Comparison of ENCODE assay signal across 8 cellular contexts in the genomic region with DNA sequence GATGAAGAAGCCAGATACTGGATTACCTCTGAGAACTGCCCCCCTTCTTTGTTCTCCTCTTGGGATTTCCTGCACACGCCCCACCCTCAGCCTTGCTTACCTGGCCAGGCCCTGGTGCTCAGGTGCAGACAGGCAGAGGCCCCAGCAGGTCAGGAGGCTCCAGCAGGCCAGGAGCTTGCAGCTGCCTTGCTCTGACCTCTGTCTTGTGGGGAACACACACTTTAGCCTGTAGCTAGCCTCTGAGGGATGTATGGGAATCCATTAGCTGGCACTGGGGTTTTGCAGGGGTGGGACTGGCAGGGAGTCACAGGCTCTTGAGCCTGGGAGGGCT. TPM values are rescaled to one million over a fixed set of nuclear protein-coding genes. Genes with fewer than 3 reads are reported as not detected.
DNase-seq lines count a peak whose midpoint lies in the region; ATAC-seq and TF ChIP-seq lines count a peak whose summit lies in the region.

No MANE protein-coding gene starts in this region.

- no peaks in the 10 kb centered on the region for H3K27me3 ChIP-seq in right atrium auricular region
- H3K27me3 ChIP-seq in mucosa of stomach (ENCODE audit: control insufficient read depth, insufficient read depth, low read length): no peaks in the 10 kb centered on the region
- no peaks in the 10 kb centered on the region for H3K27me3 ChIP-seq in vagina

- H3K27ac ChIP-seq in right atrium auricular region: peak overlapping the region; percentile 72 to 78
- H3K27ac ChIP-seq in vagina: peak overlapping the region; percentile 16
- no peak overlapping the region for H3K27ac ChIP-seq in substantia nigra (ENCODE audit: low read depth, low read length, poor library complexity, severe bottlenecking)

- intact Hi-C loops in cardiac septum (cut with DNase I): no loop called here
- intact Hi-C loops in vagina (cut with DNase I): loop anchor here (2.0 to 5.0 kb wide), 3 partner anchors 68 to 146 kb away; no protein-coding TSS in a partner anchor

- peaks cover 0 to 53% of the 10 kb centered on the region in 2 donors for H3K4me1 ChIP-seq in right atrium auricular region
- H3K4me1 ChIP-seq in mucosa of stomach (ENCODE audit: control insufficient read depth, insufficient read depth, low read length): peaks cover 38% of the 10 kb centered on the region
- H3K4me1 ChIP-seq in vagina: peaks cover 50% of the 10 kb centered on the region

- no peaks in the 10 kb centered on the region for H3K27me3 Mint-ChIP-seq in chondrocyte (ENCODE audit: low read depth)

- no peak for ATAC-seq in GM18511 (IDR thresholded peaks at IDR 0.05; ENCODE audit: unreplicated experiment)

- H3K27ac Mint-ChIP-seq in chondrocyte (ENCODE audit: unreplicated experiment): peak overlapping the region; percentile 81

- peaks cover 4% of the 10 kb centered on the region for H3K36me3 Mint-ChIP-seq in chondrocyte (ENCODE audit: low read depth)

- no peak for DNase-seq in right atrium auricular region (ENCODE audit: low spot score)
- DNase-seq in cardiac septum (ENCODE audit: low spot score): no peak
- DNase-seq in chondrocyte (ENCODE audit: low spot score): no peak
- no peak for DNase-seq in vagina (ENCODE audit: extremely low spot score in 2 of 2)
- DNase-seq in substantia nigra (lab: John Stamatoyannopoulos, UW): no peak
- no peak for DNase-seq in NCI-H1694 treated with DMSO at 0.1 percent for 48 hours (lab: John Stamatoyannopoulos, UW)

- peak overlapping the region; percentile 68 for H3K4me3 Mint-ChIP-seq in chondrocyte (ENCODE audit: unreplicated experiment)

- H3K36me3 ChIP-seq in right atrium auricular region (no peaks in the 10 kb centered on the region), mucosa of stomach (ENCODE audit: control insufficient read depth, insufficient read depth, low read length) (no peaks in the 10 kb centered on the region), vagina (no peaks in the 10 kb centered on the region)

- no peaks in the 10 kb centered on the region for H3K9me3 Mint-ChIP-seq in chondrocyte (ENCODE audit: low read depth)

- no peaks in the 10 kb centered on the region for H3K9me3 ChIP-seq in right atrium auricular region
- no peaks in the 10 kb centered on the region for H3K9me3 ChIP-seq in mucosa of stomach (ENCODE audit: control insufficient read depth, low read length)
- H3K9me3 ChIP-seq in vagina: no peaks in the 10 kb centered on the region

- no peak for TF ChIP-seq POLR2A in vagina (IDR thresholded peaks at IDR 0.05)

- peak overlapping the region; percentile 59 for H3K9ac ChIP-seq in mucosa of stomach (ENCODE audit: low read length)

- H3K4me3 ChIP-seq in right atrium auricular region: peak overlapping the region; percentile 69 to 75
- H3K4me3 ChIP-seq in mucosa of stomach (ENCODE audit: low read length): peak overlapping the region; percentile 15
- H3K4me3 ChIP-seq in vagina: peak overlapping the region; percentile 53 to 84

- TF ChIP-seq CTCF in right atrium auricular region (IDR thresholded peaks at IDR 0.05) (no peak), chondrocyte (IDR thresholded peaks at IDR 0.05) (no peak), vagina (IDR thresholded peaks at IDR 0.05) (no peak)

- peaks cover 39% of the 10 kb centered on the region for H3K4me1 Mint-ChIP-seq in chondrocyte (ENCODE audit: low read depth)

RNA-seq across cellular contexts. Expression of a gene that starts 2.7 kb away (rescaled TPM):
- total RNA-seq in right atrium auricular region: 100 to 1,000 TPM in 1 of 2 donors, 10 to 100 TPM in 1; 20.8 to 104 TPM
- 50.2 TPM for total RNA-seq in cardiac septum
- total RNA-seq in chondrocyte: 5.2 to 29.0 TPM (median 6.6 TPM) in 3 replicates
- 28.5 TPM for total RNA-seq in vagina

Comparison
In these comparisons a context has a peak if more than half of its experiments do, and no peak if none do; other contexts are left out.
1. H3K4me3 ChIP-seq: peak in every context shown above with its lines; median percentile 72 in right atrium auricular region; 68 in vagina; 15 in mucosa of stomach.